ENCODE assay signal across 11 cellular contexts in the genomic region with DNA sequence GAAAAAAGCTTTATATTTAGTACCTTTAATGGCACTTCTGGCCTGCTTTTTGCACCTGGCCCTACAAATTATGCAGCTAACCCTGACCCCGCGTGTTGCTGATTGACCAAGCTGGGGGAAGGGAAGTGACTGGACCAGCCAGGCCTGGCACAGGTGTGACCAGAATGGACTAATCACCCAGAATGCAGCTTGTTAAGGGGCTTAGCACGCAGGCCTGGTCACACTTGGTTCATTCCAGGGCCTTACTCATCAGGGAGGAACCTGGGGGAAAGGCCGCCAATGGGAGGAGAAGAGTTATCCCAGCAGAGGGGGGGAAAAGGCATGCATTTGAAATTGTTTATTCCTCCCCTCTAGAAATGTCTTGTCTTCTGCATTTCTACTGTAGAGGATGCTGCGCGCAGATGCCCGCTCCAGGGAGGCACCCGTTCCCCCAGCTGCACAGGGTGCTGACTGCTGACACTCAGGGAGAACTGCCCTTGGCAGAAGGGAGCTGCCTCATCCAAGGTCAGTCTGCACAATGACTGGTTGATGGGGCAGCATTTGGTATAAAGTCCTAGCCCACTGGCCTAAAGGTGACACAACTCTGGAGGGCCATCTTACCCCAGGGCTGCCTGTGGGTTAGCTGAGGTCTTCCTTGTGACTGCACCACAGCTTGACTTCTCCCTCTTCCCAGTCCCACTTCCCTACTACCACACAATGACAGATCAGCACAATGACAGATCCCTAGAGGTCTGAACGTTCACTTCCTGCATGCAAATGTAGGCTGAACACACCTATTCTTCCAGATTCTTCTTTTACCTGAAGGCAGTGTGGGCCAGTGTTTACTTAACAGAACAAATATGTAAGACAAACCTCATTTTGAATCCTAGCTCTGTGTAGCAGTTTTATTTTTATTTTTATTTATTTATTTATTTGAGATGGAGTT. TPM values are rescaled to one million over a fixed set of nuclear protein-coding genes. Genes with fewer than 3 reads are reported as not detected.
A peak's percentile ranks its signal among the peaks of the same experiment; 100 is the strongest.
DNase-seq lines count a peak whose midpoint lies in the region; FAIRE-seq and TF ChIP-seq lines count a peak whose summit lies in the region.
"Had no signal": no experiment of that assay in that cellular context is flagged by ENCODE, and none has a peak within 500 bp of the region (broad histone marks: within the 10 kb centered on the region; RNA-seq: fewer than 3 reads in every experiment).

No MANE protein-coding gene starts in this region.

- no peak overlapping the region for H3K4me3 ChIP-seq in fibroblast of the aortic adventitia (ENCODE audit: low read depth, low read length)

- no peak for FAIRE-seq in urothelium cell line (lab: Jason Lieb, UNC)

- no peak for TF ChIP-seq CTCF in fibroblast of the aortic adventitia (IDR thresholded peaks at IDR 0.05; ENCODE audit: insufficient read depth, low read length)

- DNase-seq in ELR (ENCODE audit: low read depth) (peak; percentile 92), RPMI7951 (ENCODE audit: low read depth) (peak; percentile 85), fibroblast of the aortic adventitia (ENCODE audit: low read depth) (peak; percentile 71), renal cortical epithelial cell (ENCODE audit: low read depth) (peak; percentile 97), urothelium cell line (ENCODE audit: low spot score) (no peak), ecto neural progenitor cell (ENCODE audit: low spot score) (no peak), NCI-H2081 (lab: John Stamatoyannopoulos, UW) (no peak), cerebellum (ENCODE audit: low spot score) (no peak)
- DNase-seq: activated CD4-positive, alpha-beta T cell treated with anti-CD3 and anti-CD28 coated beads, Interleukin-2, amount 10 ng/mL, durations not matched to agents 7 days and 5 days; DMS79; SHP77 treated with DMSO at 0.1 percent for 48 hours had no signal

RNA-seq across cellular contexts. Expression of a gene that starts 29.0 kb away (rescaled TPM):
- total RNA-seq in RPMI7951 (2014; rRNA removed; shearing (Covaris generic)): 63.0 and 67.8 TPM in 2 replicates
- total RNA-seq in fibroblast of the aortic adventitia (ENCODE audit: low replicate concordance) (118 and 123 TPM in 2 replicates), renal cortical epithelial cell (383 and 608 TPM in 2 replicates), cerebellum (37.9 TPM)

RNA-seq across cellular contexts. Expression of a gene that starts 56.9 kb away (rescaled TPM):
- total RNA-seq in RPMI7951 (2014; rRNA removed; shearing (Covaris generic)): not detected in 2 replicates
- total RNA-seq in fibroblast of the aortic adventitia (ENCODE audit: low replicate concordance): under 0.01 TPM in 1 of 2 replicates, not detected in the other
- 6.9 and 10.3 TPM in 2 replicates for total RNA-seq in renal cortical epithelial cell
- 0.18 TPM for total RNA-seq in cerebellum

Comparison
In these comparisons a context has a peak if more than half of its experiments do, and no peak if none do; other contexts are left out.
1. DNase-seq: peak in ELR (single experiment), RPMI7951 (single experiment), fibroblast of the aortic adventitia (single experiment) and renal cortical epithelial cell (single experiment); none in urothelium cell line (single experiment), ecto neural progenitor cell (single experiment), NCI-H2081 (0 of 2) and cerebellum (single experiment).